In the genomic region with DNA sequence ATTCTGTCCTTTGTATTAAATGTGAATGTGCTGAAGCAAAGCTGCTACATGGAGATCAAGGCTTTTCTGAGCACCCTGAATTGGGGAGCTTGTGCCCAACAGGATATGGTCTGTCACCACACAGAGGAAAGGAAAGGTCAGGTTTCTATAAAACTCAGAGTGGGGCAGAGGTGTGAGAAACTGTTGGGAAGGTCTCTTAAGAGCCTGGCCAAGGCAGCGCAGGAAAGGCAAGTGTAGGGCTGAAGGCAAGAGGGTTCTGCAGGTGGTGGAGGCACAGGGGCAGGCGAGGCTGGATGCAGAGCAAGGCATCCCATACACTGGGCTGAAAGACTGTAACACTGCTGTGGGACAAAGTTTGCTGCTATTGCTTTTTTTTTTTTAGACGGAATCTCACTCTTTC, we compare ENCODE assay signal across 17 cellular contexts. TPM values are rescaled to one million over a fixed set of nuclear protein-coding genes. Genes with fewer than 3 reads are reported as not detected.
DNase-seq lines count a peak whose midpoint lies in the region; ATAC-seq and TF ChIP-seq lines count a peak whose summit lies in the region.
"Had no signal": no experiment of that assay in that cellular context is flagged by ENCODE, and none has a peak within 500 bp of the region (broad histone marks: within the 10 kb centered on the region; RNA-seq: fewer than 3 reads in every experiment).

No MANE protein-coding gene starts in this region.

- no peaks in the 10 kb centered on the region for H3K27me3 Mint-ChIP-seq in T-helper 2 cell treated with Interferon-gamma antibody and Interleukin-4, amounts not matched to agents 5 μg/mL and 100 μg/mL, for 36 hours (ENCODE audit: low read depth)
- H3K27me3 Mint-ChIP-seq in activated naive CD8-positive, alpha-beta T cell treated with anti-CD3 and anti-CD28 coated beads, Interleukin-2, amount 10 ng/mL, durations not matched to agents 7 days and 5 days, result peaks cover 2% of the 10 kb centered on the region

- H3K79me2 ChIP-seq in Loucy (ENCODE audit: insufficient read depth, low read length), result no peaks in the 10 kb centered on the region

- H3K9me3 Mint-ChIP-seq in T-helper 2 cell treated with Interferon-gamma antibody and Interleukin-4, amounts not matched to agents 5 μg/mL and 100 μg/mL, for 36 hours, result no peaks in the 10 kb centered on the region
- peaks cover 11% of the 10 kb centered on the region for H3K9me3 Mint-ChIP-seq in activated naive CD8-positive, alpha-beta T cell treated with anti-CD3 and anti-CD28 coated beads, Interleukin-2, amount 10 ng/mL, durations not matched to agents 7 days and 5 days

- peak overlapping the region; percentile 62 for H3K4me3 Mint-ChIP-seq in T-helper 2 cell treated with Interferon-gamma antibody and Interleukin-4, amounts not matched to agents 5 μg/mL and 100 μg/mL, for 36 hours
- peak overlapping the region; percentile 76 for H3K4me3 Mint-ChIP-seq in activated naive CD8-positive, alpha-beta T cell treated with anti-CD3 and anti-CD28 coated beads, Interleukin-2, amount 10 ng/mL, durations not matched to agents 7 days and 5 days

- H3K4me1 Mint-ChIP-seq in T-helper 2 cell treated with Interferon-gamma antibody and Interleukin-4, amounts not matched to agents 5 μg/mL and 100 μg/mL, for 36 hours (ENCODE audit: low read depth), result peaks cover 53% of the 10 kb centered on the region
- peaks cover 73% of the 10 kb centered on the region for H3K4me1 Mint-ChIP-seq in activated naive CD8-positive, alpha-beta T cell treated with anti-CD3 and anti-CD28 coated beads, Interleukin-2, amount 10 ng/mL, durations not matched to agents 7 days and 5 days

- DNase-seq in T-helper 2 cell treated with Interferon-gamma antibody and Interleukin-4, amounts not matched to agents 5 μg/mL and 100 μg/mL, for 36 hours (ENCODE audit: low spot score), result peak; percentile 33
- DNase-seq in activated naive CD8-positive, alpha-beta T cell treated with anti-CD3 and anti-CD28 coated beads, Interleukin-2, amount 10 ng/mL, durations not matched to agents 7 days and 5 days, result peak; percentile 56
- DNase-seq in stimulated activated CD8-positive, alpha-beta memory T cell treated with anti-CD3 and anti-CD28 coated beads, Interleukin-4, amount 100 ng/mL, for 48 hours, result peak; percentile 37
- DNase-seq in kidney tubule cell (ENCODE audit: low spot score), result no peak
- no peak for DNase-seq in NCI-H82 (lab: John Stamatoyannopoulos, UW)
- no peak for DNase-seq in dedifferentiated amniotic fluid mesenchymal stem cell (ENCODE audit: extremely low spot score)
- DNase-seq: Caco-2, MG63, NCI-H1092, NCI-H146, NCI-H2081 treated with DMSO at 0.1 percent for 48 hours, NCI-H226, NCI-H526, PC-3 had no signal

- H3K9ac ChIP-seq in Loucy (ENCODE audit: low read depth, low read length, poor library complexity, severe bottlenecking), result peak overlapping the region; percentile 33

- H3K4me1 ChIP-seq in Loucy (ENCODE audit: insufficient read depth, low read length, poor library complexity, severe bottlenecking), result peaks cover 35% of the 10 kb centered on the region
- H3K4me1 ChIP-seq: Caco-2, HAP-1, SJSA1 had no signal

- no peaks in the 10 kb centered on the region for H4K20me1 ChIP-seq in Loucy (ENCODE audit: insufficient read depth, low read length, poor library complexity, severe bottlenecking)

- no peaks in the 10 kb centered on the region for H3K9me2 ChIP-seq in Loucy (replicated peaks; ENCODE audit: low read depth, low read length)

- H3K27ac Mint-ChIP-seq in T-helper 2 cell treated with Interferon-gamma antibody and Interleukin-4, amounts not matched to agents 5 μg/mL and 100 μg/mL, for 36 hours, result peak overlapping the region; percentile 86
- peak overlapping the region; percentile 92 for H3K27ac Mint-ChIP-seq in activated naive CD8-positive, alpha-beta T cell treated with anti-CD3 and anti-CD28 coated beads, Interleukin-2, amount 10 ng/mL, durations not matched to agents 7 days and 5 days

- peaks cover 3% of the 10 kb centered on the region for H3K36me3 Mint-ChIP-seq in T-helper 2 cell treated with Interferon-gamma antibody and Interleukin-4, amounts not matched to agents 5 μg/mL and 100 μg/mL, for 36 hours (ENCODE audit: low read depth)
- peaks cover 24% of the 10 kb centered on the region for H3K36me3 Mint-ChIP-seq in activated naive CD8-positive, alpha-beta T cell treated with anti-CD3 and anti-CD28 coated beads, Interleukin-2, amount 10 ng/mL, durations not matched to agents 7 days and 5 days

- H3K27me3 ChIP-seq in Loucy (ENCODE audit: insufficient read depth, low read length, poor library complexity, severe bottlenecking), result no peaks in the 10 kb centered on the region

- H2AFZ ChIP-seq in Loucy (ENCODE audit: low read length), result no peak overlapping the region

- no peak for TF ChIP-seq CTCF in Loucy (conservative IDR thresholded peaks at IDR 0.05; ENCODE audit: low read length)

- ATAC-seq in activated naive CD8-positive, alpha-beta T cell treated with anti-CD3 and anti-CD28 coated beads, Interleukin-2, amount 10 ng/mL, durations not matched to agents 7 days and 5 days (ENCODE audit: low read depth), result peak; percentile 49
- ATAC-seq: PC-3 had no signal

- peaks cover 3% of the 10 kb centered on the region; the same call in 1 of the 2 replicates for H3F3A ChIP-seq in Loucy (ENCODE audit: low read depth)

- H3K4me3 ChIP-seq in Loucy (ENCODE audit: low read length, poor library complexity, severe bottlenecking), result peak overlapping the region; percentile 18
- H3K4me3 ChIP-seq: HAP-1, MG63, SJSA1 had no signal

- H3K4me2 ChIP-seq in Loucy (ENCODE audit: low read depth, low read length, poor library complexity, severe bottlenecking), result peak overlapping the region; percentile 56

- no peaks in the 10 kb centered on the region for H3K9me3 ChIP-seq in Loucy (ENCODE audit: insufficient read depth, low read depth, low read length)
- H3K9me3 ChIP-seq: Caco-2, HAP-1, MG63, SJSA1 had no signal

- POLR2A ChIA-PET in activated naive CD8-positive, alpha-beta T cell treated with anti-CD3 and anti-CD28 coated beads, Interleukin-2, amount 10 ng/mL, durations not matched to agents 7 days and 5 days (lab: Charles Lee), result interaction anchor here (1.0 to 1.8 kb wide), 10 partner anchors 17 to 240 kb away, joined by 3 to 9 read pairs (median 5); a partner anchor contains a TSS

- H3K36me3 ChIP-seq in Loucy (ENCODE audit: insufficient read depth, low read length), result no peaks in the 10 kb centered on the region
- H3K36me3 ChIP-seq: HAP-1, MG63, SJSA1 had no signal

RNA-seq across cellular contexts. Expression of a gene that starts 8.1 kb away (rescaled TPM):
- not detected for total RNA-seq in activated naive CD8-positive, alpha-beta T cell treated with anti-CD3 and anti-CD28 coated beads, Interleukin-2, amount 10 ng/mL, durations not matched to agents 7 days and 5 days
- total RNA-seq: Caco-2, PC-3, SJSA1 had no signal

RNA-seq across cellular contexts. Expression of a gene that starts 22.6 kb away (rescaled TPM):
- under 1 TPM; 0.20 to 0.30 TPM for total RNA-seq in activated naive CD8-positive, alpha-beta T cell treated with anti-CD3 and anti-CD28 coated beads, Interleukin-2, amount 10 ng/mL, durations not matched to agents 7 days and 5 days
- total RNA-seq: PC-3 had no signal

RNA-seq across cellular contexts. Expression of a gene that starts 26.9 kb away (rescaled TPM):
- total RNA-seq in activated naive CD8-positive, alpha-beta T cell treated with anti-CD3 and anti-CD28 coated beads, Interleukin-2, amount 10 ng/mL, durations not matched to agents 7 days and 5 days, result under 1 TPM; 0.09 to 0.28 TPM
- total RNA-seq: Caco-2, PC-3, SJSA1 had no signal

RNA-seq across cellular contexts. Expression of a gene that starts 39.3 kb away (rescaled TPM):
- 10 to 100 TPM; 12.9 to 13.6 TPM for total RNA-seq in activated naive CD8-positive, alpha-beta T cell treated with anti-CD3 and anti-CD28 coated beads, Interleukin-2, amount 10 ng/mL, durations not matched to agents 7 days and 5 days

RNA-seq across cellular contexts. Expression of a gene that starts 51.9 kb away (rescaled TPM):
- total RNA-seq in activated naive CD8-positive, alpha-beta T cell treated with anti-CD3 and anti-CD28 coated beads, Interleukin-2, amount 10 ng/mL, durations not matched to agents 7 days and 5 days, result 1 to 10 TPM; 1.4 to 1.5 TPM

Comparison
In these comparisons a context has a peak if more than half of its experiments do, and no peak if none do; other contexts are left out.
1. DNase-seq: peak in T-helper 2 cell treated with Interferon-gamma antibody and Interleukin-4, amounts not matched to agents 5 μg/mL and 100 μg/mL, for 36 hours (single experiment), activated naive CD8-positive, alpha-beta T cell treated with anti-CD3 and anti-CD28 coated beads, Interleukin-2, amount 10 ng/mL, durations not matched to agents 7 days and 5 days (single experiment) and stimulated activated CD8-positive, alpha-beta memory T cell treated with anti-CD3 and anti-CD28 coated beads, Interleukin-4, amount 100 ng/mL, for 48 hours (single experiment); none in kidney tubule cell (single experiment), NCI-H82 (single experiment) and dedifferentiated amniotic fluid mesenchymal stem cell (single experiment).